9 cellular contexts compared by ENCODE assay signal in genomic region chr2:119224391-119224972, GRCh38. TPM values are rescaled to one million over a fixed set of nuclear protein-coding genes. Genes with fewer than 3 reads are reported as not detected.
DNase-seq lines count a peak whose midpoint lies in the region; ATAC-seq and TF ChIP-seq lines count a peak whose summit lies in the region.
"Had no signal": no experiment of that assay in that cellular context is flagged by ENCODE, and none has a peak within 500 bp of the region (broad histone marks: within the 10 kb centered on the region; RNA-seq: fewer than 3 reads in every experiment).

No MANE protein-coding gene starts in this region.

- intact Hi-C loops in Panc1 (cut with micrococcal nuclease; ENCODE audit: unreplicated experiment) = no loop called here

- peak overlapping the region; percentile 80 for H3K4me2 ChIP-seq in DOHH2 (ENCODE audit: low read length)
- H3K4me2 ChIP-seq in parathyroid adenoma (ENCODE audit: low read length) = peak overlapping the region; percentile 91

- no peaks in the 10 kb centered on the region for H4K20me1 ChIP-seq in DOHH2 (ENCODE audit: control insufficient read depth, insufficient read depth, low read depth, low read length)

- H3F3A ChIP-seq in DOHH2 (ENCODE audit: control insufficient read depth, insufficient read depth) = no peaks in the 10 kb centered on the region

- TF ChIP-seq CTCF in DOHH2 (IDR thresholded peaks at IDR 0.05; ENCODE audit: low read depth, low read length, poor library complexity, severe bottlenecking) = no peak
- TF ChIP-seq CTCF in Panc1 (IDR thresholded peaks at IDR 0.05) = no peak
- TF ChIP-seq CTCF in fibroblast of the aortic adventitia (IDR thresholded peaks at IDR 0.05; ENCODE audit: insufficient read depth, low read length) = no peak
- no peak for TF ChIP-seq CTCF in parathyroid adenoma (IDR thresholded peaks at IDR 0.05)

- POLR2A ChIA-PET in Panc1 (lab: Charles Lee) = no interaction called here

- no peak for ATAC-seq in Panc1

- TSS peak; percentile 74 for BruUV-seq in Panc1 (replicated peaks; lab: Mats Ljungman, UMichigan)

- H3K4me1 ChIP-seq in DOHH2 (ENCODE audit: control insufficient read depth, low read length) (peaks cover 7% of the 10 kb centered on the region), Panc1 (ENCODE audit: control insufficient read depth, insufficient read depth, low read length) (peaks cover 31% of the 10 kb centered on the region), parathyroid adenoma (peaks cover 42% of the 10 kb centered on the region)

- no peaks in the 10 kb centered on the region for H3K79me2 ChIP-seq in DOHH2 (ENCODE audit: control insufficient read depth, low read length)
- H3K79me2 ChIP-seq in parathyroid adenoma = peaks cover 7% of the 10 kb centered on the region

- no peak overlapping the region for H3K27ac ChIP-seq in DOHH2 (ENCODE audit: low read depth, low read length)
- H3K27ac ChIP-seq in Panc1 (ENCODE audit: low read length) = peak overlapping the region; percentile 75
- peak overlapping the region; percentile 84 for H3K27ac ChIP-seq in parathyroid adenoma

- H3K36me3 ChIP-seq in DOHH2 (ENCODE audit: control insufficient read depth, low read length) (no peaks in the 10 kb centered on the region), Panc1 (ENCODE audit: control insufficient read depth, insufficient read depth, low read length) (no peaks in the 10 kb centered on the region; the same call in 1 of the 2 replicates), parathyroid adenoma (ENCODE audit: control insufficient read depth, insufficient read depth, low read length) (no peaks in the 10 kb centered on the region)

- no peaks in the 10 kb centered on the region for H3K9me2 ChIP-seq in DOHH2 (replicated peaks; ENCODE audit: control insufficient read depth, low read length)

- H2AFZ ChIP-seq in parathyroid adenoma = peak overlapping the region; percentile 88

- H3K9ac ChIP-seq in parathyroid adenoma = peak overlapping the region; percentile 32

- no peak for DNase-seq in Panc1 (ENCODE audit: low read depth, low spot score)
- no peak for DNase-seq in fibroblast of the aortic adventitia (ENCODE audit: low read depth)
- no peak for DNase-seq in activated T-cell treated with anti-CD3 and anti-CD28 coated beads, Interleukin-2, amount 50 U/mL, for 1 hour
- DNase-seq in NCI-H2227 (lab: John Stamatoyannopoulos, UW; ENCODE audit: unreplicated experiment) = no peak
- DNase-seq in activated CD4-positive, CD25-positive, alpha-beta regulatory T cell (lab: John Stamatoyannopoulos, UW) = no peak
- no peak for DNase-seq in NCI-H2171 (lab: John Stamatoyannopoulos, UW)
- DNase-seq: stimulated activated CD4-positive, alpha-beta T cell treated with anti-CD3 and anti-CD28 coated beads, Interleukin-4, amount 100 ng/mL, for 4 hours had no signal

- H3K4me3 ChIP-seq in DOHH2 (ENCODE audit: low read length) (peak overlapping the region; percentile 60), Panc1 (ENCODE audit: low read depth in 2 of 2, low read length in 2 of 2) (peak overlapping the region; percentile 78), fibroblast of the aortic adventitia (ENCODE audit: low read depth, low read length) (peak overlapping the region; percentile 76), parathyroid adenoma (ENCODE audit: low read depth, low read length) (peak overlapping the region; percentile 81)

- H3K27me3 ChIP-seq in DOHH2 (ENCODE audit: control insufficient read depth, low read length) (peaks cover 49% of the 10 kb centered on the region), Panc1 (ENCODE audit: control insufficient read depth, insufficient read depth, low read length) (no peaks in the 10 kb centered on the region), parathyroid adenoma (ENCODE audit: control insufficient read depth, insufficient read depth, low read length) (no peaks in the 10 kb centered on the region)

- H3K9me3 ChIP-seq in DOHH2 (ENCODE audit: control insufficient read depth, insufficient read depth, low read length) (no peaks in the 10 kb centered on the region), Panc1 (ENCODE audit: control insufficient read depth, insufficient read depth, low read depth, low read length) (no peaks in the 10 kb centered on the region), parathyroid adenoma (ENCODE audit: control insufficient read depth, low read length) (no peaks in the 10 kb centered on the region)

- in situ Hi-C loops in Panc1 (cut with HindIII; ENCODE audit: low pct_unique_long_range_greater_than_20kb, low sequenced_read_pairs) = no loop called here

- CTCF ChIA-PET in Panc1 (lab: Charles Lee) = no interaction called here

RNA-seq across cellular contexts. Expression of gene STEAP3, which starts 0.8 kb away (rescaled TPM):
- total RNA-seq in Panc1 (2021; ENCODE audit: unreplicated experiment) (44.8 TPM), fibroblast of the aortic adventitia (ENCODE audit: low replicate concordance) (7.0 and 50.9 TPM in 2 replicates)
- 57.3 TPM for polyA plus RNA-seq in Panc1 (2012; ENCODE audit: insufficient read length)
